ENCODE assay signal across 23 cellular contexts in genomic region chrX:40179333-40179732, GRCh38.
A peak's percentile ranks its signal among the peaks of the same experiment; 100 is the strongest.
DNase-seq lines count a peak whose midpoint lies in the region; ATAC-seq, FAIRE-seq and TF ChIP-seq lines count a peak whose summit lies in the region.
"Had no signal": no experiment of that assay in that cellular context is flagged by ENCODE, and none has a peak within 500 bp of the region (broad histone marks: within the 10 kb centered on the region; RNA-seq: fewer than 3 reads in every experiment).

No MANE protein-coding gene starts in this region.

- H3K9me1 ChIP-seq in endothelial cell of umbilical vein (replicated peaks; ENCODE audit: control insufficient read depth, extremely low read depth, insufficient read depth, low read length) = no peaks in the 10 kb centered on the region

- no TSS peak for BruUV-seq in endothelial cell of umbilical vein (replicated peaks; lab: Mats Ljungman, UMichigan)

- POLR2A ChIA-PET in endothelial cell of umbilical vein (lab: Charles Lee) = no interaction called here

- H3K4me1 Mint-ChIP-seq in IgD-negative memory B cell = peaks cover 6 to 17% (median 8%) of the 10 kb centered on the region in 3 donors

- H3K36me3 ChIP-seq in BLaER1 treated with 17β-estradiol and CSF1 and Interleukin-3, amounts not matched to agents 10 nM and 100 nM = no peaks in the 10 kb centered on the region
- no peaks in the 10 kb centered on the region for H3K36me3 ChIP-seq in endothelial cell of umbilical vein (ENCODE audit: control insufficient read depth in 2 of 2, extremely low read depth in 1 of 2, insufficient read depth in 2 of 2, low read length in 2 of 2)
- H3K36me3 ChIP-seq: cardiac muscle cell, uterus had no signal

- no peak for ATAC-seq in GM19328 (IDR thresholded peaks at IDR 0.05; ENCODE audit: unreplicated experiment)
- ATAC-seq: activated CD4-positive, alpha-beta T cell treated with anti-CD3 and anti-CD28 coated beads for 36 hours; activated T-cell treated with anti-CD3 and anti-CD28 coated beads, Interleukin-2, amount 50 U/mL, for 72 hours; CD8-positive, alpha-beta T cell; foreskin keratinocyte; psoas muscle had no signal

- no peak for TF ChIP-seq POLR2A in endothelial cell of umbilical vein (IDR thresholded peaks at IDR 0.05; ENCODE audit: low read depth, low read length)

- no peaks in the 10 kb centered on the region for H4K20me1 ChIP-seq in BLaER1 treated with 17β-estradiol and CSF1 and Interleukin-3, amounts not matched to agents 10 nM and 100 nM
- H4K20me1 ChIP-seq in endothelial cell of umbilical vein (replicated peaks; ENCODE audit: control insufficient read depth, extremely low read depth, insufficient read depth, low read length) = no peaks in the 10 kb centered on the region

- H3K4me1 ChIP-seq in BLaER1 treated with 17β-estradiol and CSF1 and Interleukin-3, amounts not matched to agents 10 nM and 100 nM = peaks cover 30 to 47% (median 41%) of the 10 kb centered on the region in 10 experiments
- H3K4me1 ChIP-seq in endothelial cell of umbilical vein (ENCODE audit: control insufficient read depth, extremely low read depth, insufficient read depth, low read length) = peaks cover 15% of the 10 kb centered on the region
- H3K4me1 ChIP-seq: foreskin keratinocyte, uterus had no signal

- peak; percentile 60 for DNase-seq in SKM-1 treated with dmso at 0.1 percent for 144 hours (lab: John Stamatoyannopoulos, UW; ENCODE audit: unreplicated experiment)
- peak; percentile 47 for DNase-seq in endothelial cell of umbilical vein (ENCODE audit: low read depth, low spot score)
- DNase-seq in cortex of kidney (lab: John Stamatoyannopoulos, UW) = no peak
- no peak for DNase-seq in NCI-H2029 (lab: John Stamatoyannopoulos, UW)
- no peak for DNase-seq in stimulated activated CD4-positive, alpha-beta T cell treated with anti-CD3 and anti-CD28 coated beads, Interleukin-4, amount 100 ng/mL, for 24 hours
- DNase-seq: activated CD4-positive, alpha-beta T cell treated with anti-CD3 and anti-CD28 coated beads for 36 hours; activated naive CD4-positive, alpha-beta T cell treated with anti-CD3 and anti-CD28 coated beads, Interleukin-2, amount 10 ng/mL, durations not matched to agents 7 days and 5 days; activated T-cell treated with anti-CD3 and anti-CD28 coated beads, Interleukin-2, amount 50 U/mL, for 72 hours; CD8-positive, alpha-beta T cell; foreskin keratinocyte; HFFc6; hippocampal formation; NCI-H1417 treated with DMSO at 0.1 percent for 48 hours; NCI-H510A; psoas muscle; SW 1271; uterus had no signal

- peaks cover 19 to 31% (median 22%) of the 10 kb centered on the region in 11 experiments; a peak in 21 of 22 replicates for H3K9me3 ChIP-seq in BLaER1 treated with 17β-estradiol and CSF1 and Interleukin-3, amounts not matched to agents 10 nM and 100 nM (replicated peaks in 1 of 11)
- no peaks in the 10 kb centered on the region for H3K9me3 ChIP-seq in endothelial cell of umbilical vein (replicated peaks; ENCODE audit: control insufficient read depth, insufficient read depth, low read length)
- H3K9me3 ChIP-seq: psoas muscle, uterus had no signal

- intact Hi-C loops in endothelial cell of umbilical vein (cut with micrococcal nuclease) = loop anchor here (10.0 kb wide), 1 partner anchor 1375 kb away; the partner anchor contains the start of gene MID1IP1

- H3K9ac ChIP-seq in BLaER1 treated with 17β-estradiol and CSF1 and Interleukin-3, amounts not matched to agents 10 nM and 100 nM = peak overlapping the region in 10 of 11 experiments; percentile 1 to 98 (median 43); a peak in 13 of 22 replicates
- H3K9ac ChIP-seq in endothelial cell of umbilical vein (replicated peaks; ENCODE audit: extremely low read depth, insufficient read depth, low read length) = no peak overlapping the region

- H3K4me2 ChIP-seq in BLaER1 treated with 17β-estradiol and CSF1 and Interleukin-3, amounts not matched to agents 10 nM and 100 nM = peak overlapping the region; percentile 56 to 87 (median 79)
- H3K4me2 ChIP-seq in endothelial cell of umbilical vein (ENCODE audit: insufficient read depth, low read length) = no peak overlapping the region

- no peaks in the 10 kb centered on the region for H3K27me3 ChIP-seq in BLaER1 treated with 17β-estradiol and CSF1 and Interleukin-3, amounts not matched to agents 10 nM and 100 nM
- no peaks in the 10 kb centered on the region for H3K27me3 ChIP-seq in endothelial cell of umbilical vein (ENCODE audit: control insufficient read depth in 2 of 2, insufficient read depth in 2 of 2, low read length in 2 of 2)
- H3K27me3 ChIP-seq: cardiac muscle cell, foreskin keratinocyte, uterus had no signal

- H3K27ac ChIP-seq in BLaER1 treated with 17β-estradiol and CSF1 and Interleukin-3, amounts not matched to agents 10 nM and 100 nM = peak overlapping the region; percentile 28 to 100 (median 98); a peak in 18 of 22 replicates
- no peak overlapping the region for H3K27ac ChIP-seq in endothelial cell of umbilical vein (ENCODE audit: insufficient read depth, low read depth, low read length)
- H3K27ac ChIP-seq: cardiac muscle cell, foreskin keratinocyte, psoas muscle, RWPE1, uterus had no signal

- CTCF ChIA-PET in endothelial cell of umbilical vein (lab: Charles Lee) = no interaction called here

- no peaks in the 10 kb centered on the region for H3K79me2 ChIP-seq in endothelial cell of umbilical vein (ENCODE audit: control insufficient read depth, insufficient read depth, low read length)

- no peak overlapping the region for H2AFZ ChIP-seq in endothelial cell of umbilical vein (ENCODE audit: low read depth, low read length)

- H3K9me3 Mint-ChIP-seq in IgD-negative memory B cell = no peaks in the 10 kb centered on the region
- H3K9me3 Mint-ChIP-seq: activated naive CD4-positive, alpha-beta T cell treated with anti-CD3 and anti-CD28 coated beads, Interleukin-2, amount 10 ng/mL, durations not matched to agents 7 days and 5 days; CD8-positive, alpha-beta T cell; HFFc6 had no signal

- no peak for FAIRE-seq in endothelial cell of umbilical vein (lab: Jason Lieb, UNC)
- FAIRE-seq: TTC549 had no signal

- H3K27ac Mint-ChIP-seq in IgD-negative memory B cell = peak overlapping the region in 2 of 3 donors; percentile 47 to 99
- H3K27ac Mint-ChIP-seq: activated CD4-positive, alpha-beta T cell treated with anti-CD3 and anti-CD28 coated beads for 36 hours; activated naive CD4-positive, alpha-beta T cell treated with anti-CD3 and anti-CD28 coated beads, Interleukin-2, amount 10 ng/mL, durations not matched to agents 7 days and 5 days; activated T-cell treated with anti-CD3 and anti-CD28 coated beads, Interleukin-2, amount 50 U/mL, for 72 hours; CD8-positive, alpha-beta T cell; HFFc6 had no signal

- H3K36me3 Mint-ChIP-seq in IgD-negative memory B cell = no peaks in the 10 kb centered on the region
- H3K36me3 Mint-ChIP-seq: activated naive CD4-positive, alpha-beta T cell treated with anti-CD3 and anti-CD28 coated beads, Interleukin-2, amount 10 ng/mL, durations not matched to agents 7 days and 5 days; CD8-positive, alpha-beta T cell had no signal

- peak overlapping the region in 1 of 4 donors; percentile 98 for H3K4me3 Mint-ChIP-seq in IgD-negative memory B cell
- H3K4me3 Mint-ChIP-seq: activated CD4-positive, alpha-beta T cell treated with anti-CD3 and anti-CD28 coated beads for 36 hours; activated naive CD4-positive, alpha-beta T cell treated with anti-CD3 and anti-CD28 coated beads, Interleukin-2, amount 10 ng/mL, durations not matched to agents 7 days and 5 days; activated T-cell treated with anti-CD3 and anti-CD28 coated beads, Interleukin-2, amount 50 U/mL, for 72 hours; CD8-positive, alpha-beta T cell; HFFc6 had no signal

- peaks cover 9% of the 10 kb centered on the region for H3K27me3 Mint-ChIP-seq in IgD-negative memory B cell
- H3K27me3 Mint-ChIP-seq: activated CD4-positive, alpha-beta T cell treated with anti-CD3 and anti-CD28 coated beads for 36 hours; activated naive CD4-positive, alpha-beta T cell treated with anti-CD3 and anti-CD28 coated beads, Interleukin-2, amount 10 ng/mL, durations not matched to agents 7 days and 5 days had no signal

- dilution Hi-C loops in endothelial cell of umbilical vein (cut with MboI; ENCODE audit: extremely low pct_ligation_motif_present, low sequenced_read_pairs) = no loop called here

- TF ChIP-seq CTCF in endothelial cell of umbilical vein (IDR thresholded peaks at IDR 0.05; ENCODE audit: extremely low read depth in 1 of 2, insufficient read depth in 1 of 2, low read depth in 1 of 2, low read length in 2 of 2) = no peak

- no peak overlapping the region for H3K4me3 ChIP-seq in BLaER1 treated with 17β-estradiol and CSF1 and Interleukin-3, amounts not matched to agents 10 nM and 100 nM
- H3K4me3 ChIP-seq in endothelial cell of umbilical vein (replicated peaks in 1 of 3; ENCODE audit: insufficient read depth in 1 of 3, low read depth in 1 of 3, low read length in 3 of 3) = no peak overlapping the region
- H3K4me3 ChIP-seq: cardiac muscle cell, psoas muscle, uterus had no signal

TF ChIP-seq in endothelial cell of umbilical vein, 7 proteins besides CTCF, POLR2A, EP300 and RAD21:
- TF ChIP-seq FOS (IDR thresholded peaks at IDR 0.05; ENCODE audit: borderline replicate concordance, insufficient read depth, low read length) = no peak
- TF ChIP-seq POLR2AphosphoS5 (IDR thresholded peaks at IDR 0.05; ENCODE audit: insufficient read depth, low read depth, low read length) = no peak
- TF ChIP-seq JUN (IDR thresholded peaks at IDR 0.05; ENCODE audit: borderline replicate concordance, insufficient read depth, insufficient read length, low read depth) = no peak
- no peak for TF ChIP-seq GATA2 (IDR thresholded peaks at IDR 0.05; ENCODE audit: insufficient read depth, insufficient read length, low read depth, low read length)
- TF ChIP-seq EZH2 (IDR thresholded peaks at IDR 0.05; ENCODE audit: borderline replicate concordance, low read depth, low read length, severe bottlenecking) = no peak
- no peak for TF ChIP-seq MAX (IDR thresholded peaks at IDR 0.05; ENCODE audit: insufficient read depth, insufficient read length)
- no peak for TF ChIP-seq MYC (IDR thresholded peaks at IDR 0.05; ENCODE audit: low read depth, low read length)

Comparison
In these comparisons a context has a peak if more than half of its experiments do, and no peak if none do; other contexts are left out.
1. DNase-seq: peak in SKM-1 treated with dmso at 0.1 percent for 144 hours (single experiment) and endothelial cell of umbilical vein (single experiment); none in cortex of kidney (single experiment), NCI-H2029 (single experiment) and stimulated activated CD4-positive, alpha-beta T cell treated with anti-CD3 and anti-CD28 coated beads, Interleukin-4, amount 100 ng/mL, for 24 hours (single experiment).